ENCODE assay signal across 13 cellular contexts in genomic region chr19:12943437-12944044, GRCh38. TPM values are rescaled to one million over a fixed set of nuclear protein-coding genes. Genes with fewer than 3 reads are reported as not detected.
DNase-seq lines count a peak whose midpoint lies in the region; ATAC-seq and TF ChIP-seq lines count a peak whose summit lies in the region.
"Had no signal": no experiment of that assay in that cellular context is flagged by ENCODE, and none has a peak within 500 bp of the region (broad histone marks: within the 10 kb centered on the region; RNA-seq: fewer than 3 reads in every experiment).

No MANE protein-coding gene starts in this region.

- H3K27me3 ChIP-seq in A673 (replicated peaks; ENCODE audit: insufficient read depth, low read depth, low read length, poor library complexity) (no peaks in the 10 kb centered on the region), GM06990 (replicated peaks; ENCODE audit: control insufficient read depth, insufficient read depth, low read length) (no peaks in the 10 kb centered on the region), PC-9 (ENCODE audit: insufficient read depth, low read depth) (no peaks in the 10 kb centered on the region)
- H3K27me3 ChIP-seq: Peyer's patch had no signal

- H3K27me3 Mint-ChIP-seq in WTC11 (ENCODE audit: low read depth) (no peaks in the 10 kb centered on the region; the same call in 1 of the 2 replicates), immature natural killer cell (ENCODE audit: low read depth in 3 of 3) (peaks cover 29 to 33% (median 30%) of the 10 kb centered on the region in 3 donors)

- CTCF ChIA-PET in A673 (lab: Charles Lee) (interaction anchor here (0.6 kb wide), 1 partner anchor 29 kb away, joined by 6 read pairs; no protein-coding TSS in a partner anchor), WTC11 (lab: Charles Lee) (interaction anchor here (1.2 kb wide), 1 partner anchor 22 kb away, joined by 5 read pairs; no protein-coding TSS in a partner anchor), PC-9 (lab: Charles Lee) (no interaction called here)

- no peak overlapping the region for H3K4me3 Mint-ChIP-seq in WTC11
- H3K4me3 Mint-ChIP-seq in immature natural killer cell, result peak overlapping the region in 4 of 5 donors; percentile 25 to 48 (median 32)

- H3K36me3 ChIP-seq in A673 (ENCODE audit: insufficient read depth, low read length, poor library complexity, severe bottlenecking) (peaks cover 80% of the 10 kb centered on the region), GM06990 (ENCODE audit: control insufficient read depth, insufficient read depth, low read length) (peaks cover 45% of the 10 kb centered on the region), PC-9 (ENCODE audit: low read depth) (peaks cover 49% of the 10 kb centered on the region)

- BruUV-seq in A673 (replicated peaks; lab: Mats Ljungman, UMichigan) (no TSS peak), PC-9 (replicated peaks; lab: Mats Ljungman, UMichigan) (no TSS peak)

- H3K9me2 ChIP-seq in PC-9 (ENCODE audit: insufficient read depth), result no peaks in the 10 kb centered on the region

- peaks cover 33% of the 10 kb centered on the region for H3K4me1 ChIP-seq in A673 (ENCODE audit: insufficient read depth, low read length, poor library complexity, severe bottlenecking)
- H3K4me1 ChIP-seq in PC-9 (replicated peaks; ENCODE audit: insufficient read depth), result peaks cover 34% of the 10 kb centered on the region

- H3K4me1 Mint-ChIP-seq in WTC11 (peaks cover 29% of the 10 kb centered on the region), immature natural killer cell (peaks cover 56 to 74% of the 10 kb centered on the region in 2 donors)

- DNase-seq in A673 (ENCODE audit: low spot score) (no peak), GM06990 (ENCODE audit: extremely low read depth, insufficient read length) (no peak), WTC11 (ENCODE audit: low spot score) (no peak), immature natural killer cell (no peak), PC-9 (no peak), NOMO-1 treated with DMSO at 0.1 percent for 48 hours (lab: John Stamatoyannopoulos, UW; ENCODE audit: unreplicated experiment) (no peak), GM10266 (ENCODE audit: extremely low spot score) (no peak), SW 1271 (lab: John Stamatoyannopoulos, UW) (no peak)
- DNase-seq: cerebellar nuclear complex; NCI-H1436 treated with DMSO at 0.1 percent for 48 hours; Peyer's patch; stimulated activated CD4-positive, alpha-beta T cell treated with anti-CD3 and anti-CD28 coated beads, Interleukin-1b, Interleukin-23, amount 100 ng/mL, for 48 hours had no signal

- ATAC-seq in WTC11, result no peak

- peak overlapping the region; percentile 64 for H3K27ac Mint-ChIP-seq in WTC11
- H3K27ac Mint-ChIP-seq in immature natural killer cell, result peak overlapping the region; percentile 84 to 96 (median 90)

- peaks cover 38% of the 10 kb centered on the region for H4K20me1 ChIP-seq in PC-9 (ENCODE audit: insufficient read depth)

- H3K9me3 Mint-ChIP-seq in WTC11 (no peaks in the 10 kb centered on the region), immature natural killer cell (no peaks in the 10 kb centered on the region)

- H3K4me3 ChIP-seq in A673 (ENCODE audit: low read depth, low read length, poor library complexity, severe bottlenecking) (no peak overlapping the region), GM06990 (replicated peaks; ENCODE audit: low read depth, low read length) (peak overlapping the region; percentile 45), PC-9 (no peak overlapping the region)
- H3K4me3 ChIP-seq: HAP-1, Peyer's patch had no signal

- intact Hi-C loops in A673 (cut with micrococcal nuclease; ENCODE audit: unreplicated experiment), result no loop called here
- intact Hi-C loops in PC-9 (cut with micrococcal nuclease; ENCODE audit: unreplicated experiment), result no loop called here

- H3F3A ChIP-seq in PC-9 (ENCODE audit: insufficient read depth, low read depth), result peaks cover 85% of the 10 kb centered on the region

- H2AFZ ChIP-seq in PC-9, result no peak overlapping the region

- TF ChIP-seq CTCF in A673 (conservative IDR thresholded peaks at IDR 0.05; ENCODE audit: low read depth, low read length), result no peak
- no peak for TF ChIP-seq CTCF in GM06990 (IDR thresholded peaks at IDR 0.05; ENCODE audit: insufficient read depth, low read length, poor library complexity, severe bottlenecking)
- TF ChIP-seq CTCF in WTC11 (IDR thresholded peaks at IDR 0.05), result no peak
- no peak for TF ChIP-seq CTCF in PC-9 (conservative IDR thresholded peaks at IDR 0.05)
- TF ChIP-seq CTCF in GM10266 (IDR thresholded peaks at IDR 0.05; ENCODE audit: control insufficient read depth, insufficient read depth, low read depth, missing control alignments), result no peak

- POLR2A ChIA-PET in A673 (lab: Charles Lee; ENCODE audit: low non-redundant PET), result interaction anchor here (0.6 to 0.7 kb wide), 2 partner anchors 241 to 828 kb away, joined by 14 read pairs; no protein-coding TSS in a partner anchor
- POLR2A ChIA-PET in WTC11 (lab: Charles Lee), result no interaction called here
- POLR2A ChIA-PET in PC-9 (lab: Charles Lee; ENCODE audit: unreplicated experiment), result no interaction called here

- peaks cover 60% of the 10 kb centered on the region for H3K79me2 ChIP-seq in PC-9 (ENCODE audit: low read depth)

- H3K4me2 ChIP-seq in PC-9, result no peak overlapping the region

- H3K9me3 ChIP-seq in A673 (ENCODE audit: low read depth, low read length, poor library complexity, severe bottlenecking) (no peaks in the 10 kb centered on the region), PC-9 (ENCODE audit: insufficient read depth, low read depth) (no peaks in the 10 kb centered on the region)
- H3K9me3 ChIP-seq: HAP-1, Peyer's patch had no signal

- peak overlapping the region; percentile 46 for H3K27ac ChIP-seq in A673 (ENCODE audit: low read depth, low read length, poor library complexity, severe bottlenecking)
- no peak overlapping the region for H3K27ac ChIP-seq in PC-9

- H3K36me3 Mint-ChIP-seq in WTC11 (peaks cover 77% of the 10 kb centered on the region), immature natural killer cell (peaks cover 19 to 42% (median 21%) of the 10 kb centered on the region in 3 donors)

TF ChIP-seq in WTC11, 78 proteins besides CTCF, POLR2A, EP300 and RAD21:
- no peak for TF ChIP-seq RELA (CRISPR knock-in tag; IDR thresholded peaks at IDR 0.05; ENCODE audit: borderline replicate concordance)

RNA-seq across cellular contexts. Expression of gene RAD23A, which starts 2.1 kb away (rescaled TPM):
- 183 and 186 TPM in 2 replicates for total RNA-seq in A673 (2021)
- total RNA-seq in WTC11 (2021), result 84.3 to 96.6 TPM (median 96.2 TPM) in 3 replicates
- polyA plus RNA-seq in immature natural killer cell, result 100 to 1,000 TPM in 1 of 3 donors, 10 to 100 TPM in 2; 68.9 to 121 (median 69.4) TPM
- 186 and 187 TPM in 2 replicates for total RNA-seq in PC-9 (2021)

RNA-seq across cellular contexts. Expression of gene CALR, which starts 5.1 kb away (rescaled TPM):
- 994 and 1,019 TPM in 2 replicates for total RNA-seq in A673 (2021)
- total RNA-seq in WTC11 (2021), result 977 to 1,088 TPM (median 978 TPM) in 3 replicates
- 100 to 1,000 TPM; 125 to 301 (median 238) TPM for polyA plus RNA-seq in immature natural killer cell
- total RNA-seq in PC-9 (2021), result 606 and 727 TPM in 2 replicates

RNA-seq across cellular contexts. Expression of gene FARSA, which starts 10.0 kb away (rescaled TPM):
- total RNA-seq in A673 (2021) (150 and 162 TPM in 2 replicates), WTC11 (2021) (103 to 108 TPM (median 106 TPM) in 3 replicates), PC-9 (2021) (53.7 and 76.5 TPM in 2 replicates)
- polyA plus RNA-seq in immature natural killer cell, result 10 to 100 TPM; 57.2 to 82.0 (median 71.1) TPM

RNA-seq across cellular contexts. Expression of gene GADD45GIP1, which starts 13.5 kb away (rescaled TPM):
- total RNA-seq in A673 (2021), result 61.1 and 67.5 TPM in 2 replicates
- 54.4 to 57.9 TPM (median 56.1 TPM) in 3 replicates for total RNA-seq in WTC11 (2021)
- 10 to 100 TPM; 37.4 to 69.1 (median 56.8) TPM for polyA plus RNA-seq in immature natural killer cell
- total RNA-seq in PC-9 (2021), result 29.1 and 32.5 TPM in 2 replicates

RNA-seq across cellular contexts. Expression of gene SYCE2, which starts 24.4 kb away (rescaled TPM):
- 0.71 and 1.8 TPM in 2 replicates for total RNA-seq in A673 (2021)
- 1.1 to 2.2 TPM (median 1.9 TPM) in 3 replicates for total RNA-seq in WTC11 (2021)
- polyA plus RNA-seq in immature natural killer cell, result under 1 TPM in 1 of 3 donors, not detected in 2; 0.20 TPM
- total RNA-seq in PC-9 (2021), result 2.1 and 2.6 TPM in 2 replicates
- total RNA-seq: Peyer's patch had no signal
